In the genomic region with DNA sequence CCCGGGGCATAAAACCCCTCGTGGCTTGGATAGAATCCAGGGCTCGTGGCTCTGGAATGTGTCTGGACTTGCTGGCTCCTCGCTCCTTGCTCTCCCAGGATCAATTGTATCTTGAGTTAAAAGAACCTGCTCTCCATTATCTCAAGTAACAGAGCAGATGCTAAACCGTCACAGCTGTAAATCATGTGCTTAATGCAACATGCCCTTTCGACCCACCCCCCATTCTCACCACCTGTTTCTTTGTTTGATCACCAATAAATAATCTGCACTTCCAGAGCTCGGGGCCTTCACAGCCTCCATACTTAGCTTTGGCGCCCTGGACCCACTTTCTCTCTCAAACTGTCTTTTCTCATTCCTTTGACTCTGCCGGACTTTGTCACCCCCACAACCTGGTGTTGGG, we compare ENCODE assay signal across 14 cellular contexts. TPM values are rescaled to one million over a fixed set of nuclear protein-coding genes. Genes with fewer than 3 reads are reported as not detected.
"Had no signal": no experiment of that assay in that cellular context is flagged by ENCODE, and none has a peak within 500 bp of the region (broad histone marks: within the 10 kb centered on the region; RNA-seq: fewer than 3 reads in every experiment).

No MANE protein-coding gene starts in this region.

RNA-seq across cellular contexts. Expression of gene CYP4A22, which starts 11.9 kb away (rescaled TPM):
- total RNA-seq: esophagus mucosa; fibroblast of lung; frontal cortex; glomerular endothelial cell; heart right ventricle; mammary epithelial cell; mononuclear cell; naive thymus-derived CD4-positive, alpha-beta T cell; osteocyte; right atrium auricular region; stomach; thoracic aorta; transverse colon had no signal

RNA-seq across cellular contexts. Expression of gene PDZK1IP1, which starts 40.7 kb away (rescaled TPM):
- total RNA-seq: fibroblast of lung; frontal cortex; glomerular endothelial cell; naive thymus-derived CD4-positive, alpha-beta T cell; osteocyte; sigmoid colon; thoracic aorta had no signal
